In genomic region chr20:46023999-46024398, GRCh38 we compare ENCODE assay signal across 30 cellular contexts. TPM values are rescaled to one million over a fixed set of nuclear protein-coding genes. Genes with fewer than 3 reads are reported as not detected.
A peak's percentile ranks its signal among the peaks of the same experiment; 100 is the strongest.
DNase-seq lines count a peak whose midpoint lies in the region; FAIRE-seq and TF ChIP-seq lines count a peak whose summit lies in the region.
"Had no signal": no experiment of that assay in that cellular context is flagged by ENCODE, and none has a peak within 500 bp of the region (broad histone marks: within the 10 kb centered on the region; RNA-seq: fewer than 3 reads in every experiment).

No MANE protein-coding gene starts in this region.

- H3K27ac ChIP-seq in GM23248 (no peak overlapping the region), astrocyte (ENCODE audit: low read depth, low read length) (no peak overlapping the region), smooth muscle cell (ENCODE audit: low read depth) (no peak overlapping the region)
- H3K27ac ChIP-seq: C4-2B, left ventricle myocardium inferior, ovary, skin epidermis, tibial nerve, VCaP had no signal

- H3K27ac Mint-ChIP-seq in astrocyte (ENCODE audit: unreplicated experiment) (peak overlapping the region; percentile 67), neural crest cell (ENCODE audit: unreplicated experiment) (no peak overlapping the region)
- H3K27ac Mint-ChIP-seq: activated naive CD8-positive, alpha-beta T cell treated with anti-CD3 and anti-CD28 coated beads, Interleukin-2, amount 50 U/mL, for 24 hours; mesothelial cell of epicardium had no signal

- H3K4me3 Mint-ChIP-seq in astrocyte (ENCODE audit: unreplicated experiment) (peak overlapping the region; percentile 2), neural crest cell (peak overlapping the region; percentile 28)
- H3K4me3 Mint-ChIP-seq: activated naive CD8-positive, alpha-beta T cell treated with anti-CD3 and anti-CD28 coated beads, Interleukin-2, amount 50 U/mL, for 24 hours had no signal

- H3K36me3 Mint-ChIP-seq in astrocyte (ENCODE audit: low read depth, unreplicated experiment) (peaks cover 6% of the 10 kb centered on the region), neural crest cell (ENCODE audit: low read depth) (no peaks in the 10 kb centered on the region)
- H3K36me3 Mint-ChIP-seq: mesothelial cell of epicardium, naive B cell had no signal

- H3F3A ChIP-seq in GM23248 (ENCODE audit: insufficient read depth) = no peaks in the 10 kb centered on the region
- peaks cover 4% of the 10 kb centered on the region for H3F3A ChIP-seq in smooth muscle cell (ENCODE audit: low read depth)

- DNase-seq in GM23248 (peak; percentile 27), M059J (ENCODE audit: low read depth) (peak; percentile 62), astrocyte (ENCODE audit: low read depth) (no peak), neural crest cell (ENCODE audit: low read depth, low spot score) (no peak), AG08396 (ENCODE audit: low spot score) (no peak), T-helper 2 cell (no peak), smooth muscle cell (lab: John Stamatoyannopoulos, UW; ENCODE audit: unreplicated experiment) (no peak)
- DNase-seq: activated CD4-positive, alpha-beta T cell treated with anti-CD3 and anti-CD28 coated beads for 4 hours; activated gamma-delta T cell; activated naive CD8-positive, alpha-beta T cell treated with anti-CD3 and anti-CD28 coated beads, Interleukin-2, amount 50 U/mL, for 24 hours; dorsolateral prefrontal cortex; left ventricle myocardium inferior; naive B cell; NCI-H2029; NCI-H345; NCI-H774; ovary; SK-N-SH; stimulated activated CD4-positive, alpha-beta T cell treated with anti-CD3 and anti-CD28 coated beads, Interleukin-1b, Interleukin-23, amount 100 ng/mL, for 48 hours had no signal

- H2AFZ ChIP-seq in GM23248 = no peak overlapping the region
- H2AFZ ChIP-seq in astrocyte (ENCODE audit: low read depth, low read length) = no peak overlapping the region
- no peak overlapping the region for H2AFZ ChIP-seq in smooth muscle cell (ENCODE audit: low read depth)

- H3K27me3 Mint-ChIP-seq in astrocyte (ENCODE audit: low read depth, unreplicated experiment) (peaks cover 57% of the 10 kb centered on the region), neural crest cell (ENCODE audit: low read depth) (peaks cover 79% of the 10 kb centered on the region)

- H3K36me3 ChIP-seq in GM23248 (ENCODE audit: low read depth) (no peaks in the 10 kb centered on the region), astrocyte (ENCODE audit: insufficient read depth, low read length) (no peaks in the 10 kb centered on the region), smooth muscle cell (ENCODE audit: low read depth) (no peaks in the 10 kb centered on the region)
- H3K36me3 ChIP-seq: left ventricle myocardium inferior, ovary, tibial nerve had no signal

- no peak overlapping the region for H3K9ac ChIP-seq in GM23248
- H3K9ac ChIP-seq in astrocyte (ENCODE audit: low read length) = no peak overlapping the region
- no peak overlapping the region for H3K9ac ChIP-seq in smooth muscle cell (ENCODE audit: low read depth)
- H3K9ac ChIP-seq: SK-N-SH had no signal

- no peaks in the 10 kb centered on the region for H3K9me3 ChIP-seq in GM23248 (ENCODE audit: low read depth)
- H3K9me3 ChIP-seq in astrocyte (ENCODE audit: insufficient read depth, low read depth, low read length) = no peaks in the 10 kb centered on the region
- no peaks in the 10 kb centered on the region for H3K9me3 ChIP-seq in smooth muscle cell (replicated peaks; ENCODE audit: low read depth)
- H3K9me3 ChIP-seq: left ventricle myocardium inferior, ovary, SK-N-SH, tibial nerve had no signal

- H4K20me1 ChIP-seq in GM23248 (ENCODE audit: insufficient read depth) = no peaks in the 10 kb centered on the region
- peaks cover 4% of the 10 kb centered on the region for H4K20me1 ChIP-seq in astrocyte (ENCODE audit: insufficient read depth, low read length)
- H4K20me1 ChIP-seq in smooth muscle cell (ENCODE audit: low read depth) = no peaks in the 10 kb centered on the region

- H3K4me1 Mint-ChIP-seq in astrocyte (ENCODE audit: low read depth, unreplicated experiment) (peaks cover 2% of the 10 kb centered on the region), neural crest cell (peaks cover 18% of the 10 kb centered on the region)

- H3K9me3 Mint-ChIP-seq in astrocyte (ENCODE audit: unreplicated experiment) (no peaks in the 10 kb centered on the region), neural crest cell (no peaks in the 10 kb centered on the region)
- H3K9me3 Mint-ChIP-seq: activated naive CD8-positive, alpha-beta T cell treated with anti-CD3 and anti-CD28 coated beads, Interleukin-2, amount 50 U/mL, for 24 hours; mesothelial cell of epicardium had no signal

- TF ChIP-seq CTCF in astrocyte (IDR thresholded peaks at IDR 0.05; ENCODE audit: insufficient read depth, low read depth, low read length) = no peak
- TF ChIP-seq CTCF in neural crest cell (conservative IDR thresholded peaks at IDR 0.05) = no peak
- no peak for TF ChIP-seq CTCF in smooth muscle cell (IDR thresholded peaks at IDR 0.05; ENCODE audit: borderline replicate concordance, insufficient read depth, poor library complexity, severe bottlenecking)

- peaks cover 36% of the 10 kb centered on the region for H3K27me3 ChIP-seq in GM23248 (replicated peaks; ENCODE audit: insufficient read depth)
- peaks cover 45% of the 10 kb centered on the region for H3K27me3 ChIP-seq in astrocyte (ENCODE audit: insufficient read depth, low read length)
- peaks cover 30% of the 10 kb centered on the region for H3K27me3 ChIP-seq in smooth muscle cell (ENCODE audit: low read depth)

- H3K4me1 ChIP-seq in GM23248 (ENCODE audit: insufficient read depth) = no peaks in the 10 kb centered on the region
- no peaks in the 10 kb centered on the region for H3K4me1 ChIP-seq in astrocyte (ENCODE audit: insufficient read depth, low read length)
- H3K4me1 ChIP-seq in smooth muscle cell (ENCODE audit: low read depth) = peaks cover under 1% of the 10 kb centered on the region

- FAIRE-seq in astrocyte (lab: Jason Lieb, UNC) = no peak
- FAIRE-seq: GM12891, islet of Langerhans had no signal

- H3K4me2 ChIP-seq in GM23248 (ENCODE audit: unreplicated experiment) = no peak overlapping the region
- no peak overlapping the region for H3K4me2 ChIP-seq in astrocyte (ENCODE audit: low read length)
- H3K4me2 ChIP-seq in smooth muscle cell = no peak overlapping the region
- H3K4me2 ChIP-seq: SK-N-SH had no signal

- no peaks in the 10 kb centered on the region for H3K9me2 ChIP-seq in GM23248 (ENCODE audit: insufficient read depth)
- H3K9me2 ChIP-seq: SK-N-SH had no signal

- no peaks in the 10 kb centered on the region for H3K79me2 ChIP-seq in GM23248 (ENCODE audit: insufficient read depth)
- no peaks in the 10 kb centered on the region for H3K79me2 ChIP-seq in astrocyte (ENCODE audit: insufficient read depth, low read length)
- H3K79me2 ChIP-seq in smooth muscle cell (ENCODE audit: low read depth) = no peaks in the 10 kb centered on the region

- in situ Hi-C loops in GM23248 (cut with MboI) = loop anchor here (25.0 kb wide), 1 partner anchor 288 kb away; the partner anchor contains the start of gene CDH22

- WGBS in GM23248 (ENCODE audit: low coverage in 1 of 2, low lambda C conversion rate in 2 of 2, missing lambda C conversion rate in 2 of 2), 2 experiments = 47 to 49% methylated on average over 4 of the region's 4 CpGs
- 65% methylated on average over 4 of the region's 4 CpGs for WGBS in smooth muscle cell (ENCODE audit: low lambda C conversion rate)

- H3K4me3 ChIP-seq in GM23248 = no peak overlapping the region
- no peak overlapping the region for H3K4me3 ChIP-seq in astrocyte (ENCODE audit: insufficient read depth, low read depth, low read length)
- H3K4me3 ChIP-seq in smooth muscle cell = no peak overlapping the region
- H3K4me3 ChIP-seq: left ventricle myocardium inferior, ovary, skin epidermis, tibial nerve had no signal

RNA-seq across cellular contexts. Expression of gene SLC12A5, which starts 5.0 kb away (rescaled TPM):
- not detected in 2 replicates for total RNA-seq in GM23248 (2014; rRNA removed; shearing (Covaris generic))
- polyA plus RNA-seq in GM23248 (2016; fragmentation: Nextera tagmentation; extraction: Ambion mirVana) = 0.55 and 0.58 TPM in 2 replicates
- total RNA-seq in M059J (2014; rRNA removed; shearing (Covaris generic)) = 0.37 and 1.8 TPM in 2 replicates
- total RNA-seq in astrocyte = 14.6 and 15.2 TPM in 2 replicates
- 9.6 and 10.0 TPM in 2 replicates for total RNA-seq in neural crest cell
- 0.09 and 0.40 TPM in 2 replicates for total RNA-seq in smooth muscle cell
- 1.2 and 1.3 TPM in 2 replicates for polyA plus RNA-seq in smooth muscle cell
- total RNA-seq: left ventricle myocardium inferior had no signal

RNA-seq across cellular contexts. Expression of gene MMP9, which starts 15.3 kb away (rescaled TPM):
- total RNA-seq in GM23248 (2014; rRNA removed; shearing (Covaris generic)) = not detected in 2 replicates
- polyA plus RNA-seq in GM23248 (2016; fragmentation: Nextera tagmentation; extraction: Ambion mirVana) = 0.10 and 0.13 TPM in 2 replicates
- total RNA-seq in M059J (2014; rRNA removed; shearing (Covaris generic)) = 1.5 and 2.3 TPM in 2 replicates
- total RNA-seq in astrocyte = 12.0 and 18.7 TPM in 2 replicates
- not detected in 2 replicates for total RNA-seq in neural crest cell
- 4.9 and 6.3 TPM in 2 replicates for total RNA-seq in smooth muscle cell
- 5.9 and 27.2 TPM in 2 replicates for polyA plus RNA-seq in smooth muscle cell
- total RNA-seq: cerebellum; fibroblast of lung; mesothelial cell of epicardium; renal cortical epithelial cell; T-helper 2 cell treated with Interferon-gamma antibody and Interleukin-4, amounts not matched to agents 100 ng/mL and 5 ng/mL, for 36 hours had no signal
- polyA plus RNA-seq: fibroblast of lung had no signal

RNA-seq across cellular contexts. Expression of gene ZNF335, which starts 52.0 kb away (rescaled TPM):
- 10.8 and 12.6 TPM in 2 replicates for total RNA-seq in GM23248 (2014; rRNA removed; shearing (Covaris generic))
- polyA plus RNA-seq in GM23248 (2016; fragmentation: Nextera tagmentation; extraction: Ambion mirVana) (6.0 and 6.9 TPM in 2 replicates), smooth muscle cell (14.2 and 20.7 TPM in 2 replicates)
- 8.4 and 13.0 TPM in 2 replicates for total RNA-seq in M059J (2014; rRNA removed; shearing (Covaris generic))
- total RNA-seq in astrocyte (18.2 and 18.6 TPM in 2 replicates), neural crest cell (24.8 and 24.9 TPM in 2 replicates), smooth muscle cell (11.2 and 11.6 TPM in 2 replicates)

Comparison
In these comparisons a context has a peak if more than half of its experiments do, and no peak if none do; other contexts are left out.
1. DNase-seq: peak in GM23248 (single experiment) and M059J (single experiment); none in astrocyte (single experiment), neural crest cell (single experiment), AG08396 (single experiment), T-helper 2 cell (0 of 5) and smooth muscle cell (single experiment).